In genomic region chr10:35563266-35563891, GRCh38 we compare ENCODE assay signal across 9 cellular contexts. TPM values are rescaled to one million over a fixed set of nuclear protein-coding genes. Genes with fewer than 3 reads are reported as not detected.
DNase-seq lines count a peak whose midpoint lies in the region; ATAC-seq and TF ChIP-seq lines count a peak whose summit lies in the region.
"Had no signal": no experiment of that assay in that cellular context is flagged by ENCODE, and none has a peak within 500 bp of the region (broad histone marks: within the 10 kb centered on the region; RNA-seq: fewer than 3 reads in every experiment).

No MANE protein-coding gene starts in this region.

- peak; percentile 22 to 51 for DNase-seq in NCI-H2081 (lab: John Stamatoyannopoulos, UW)
- DNase-seq in NCI-H2081 treated with DMSO at 0.1 percent for 48 hours (lab: John Stamatoyannopoulos, UW) = no peak
- peak; percentile 28 for DNase-seq in NCI-H748 treated with DMSO at 0.1 percent for 48 hours (lab: John Stamatoyannopoulos, UW)
- peak; percentile 35 for DNase-seq in activated CD8-positive, alpha-beta memory T cell treated with anti-CD3 and anti-CD28 coated beads, Interleukin-2, amount 50 U/mL, for 4 hours
- DNase-seq in fibroblast of mammary gland (ENCODE audit: low read depth) = peak; percentile 81
- DNase-seq in neuronal stem cell (ENCODE audit: low spot score) = peak; percentile 64
- DNase-seq in aorta = no peak

- H3K36me3 ChIP-seq in neuronal stem cell (replicated peaks in 1 of 2; ENCODE audit: control insufficient read depth in 2 of 2, insufficient read depth in 2 of 2, low read length in 2 of 2) (peaks cover 5 to 36% of the 10 kb centered on the region in 2 donors), aorta (ENCODE audit: control insufficient read depth in 1 of 2, insufficient read depth in 2 of 2, low read length in 1 of 2) (no peaks in the 10 kb centered on the region)

- no peak overlapping the region for H3K14ac ChIP-seq in neuronal stem cell (ENCODE audit: low read length)

- H2BK15ac ChIP-seq in neuronal stem cell (ENCODE audit: low read length) = no peak overlapping the region

- H3K27me3 ChIP-seq in neuronal stem cell (ENCODE audit: control insufficient read depth in 3 of 3, insufficient read depth in 3 of 3, low read depth in 1 of 3, low read length in 3 of 3) (no peaks in the 10 kb centered on the region), aorta (ENCODE audit: control insufficient read depth in 1 of 2, insufficient read depth in 2 of 2, low read length in 1 of 2) (no peaks in the 10 kb centered on the region)
- H3K27me3 ChIP-seq: BLaER1 treated with 17β-estradiol and CSF1 and Interleukin-3, amounts not matched to agents 10 nM and 100 nM had no signal

- H2BK5ac ChIP-seq in neuronal stem cell (ENCODE audit: low read length) = no peak overlapping the region

- no CpG with 5 or more reads among the region's 13 CpGs for WGBS in neuronal stem cell (ENCODE audit: extremely low coverage in 2 of 2, insufficient read length in 2 of 2, insufficient replicate concordance in 1 of 2), 2 donors
- 43 to 44% methylated on average over 13 of the region's 13 CpGs for WGBS in aorta, 2 donors

- H3K9ac ChIP-seq in neuronal stem cell (ENCODE audit: low read depth, low read length, poor library complexity) = no peak overlapping the region

- H3K4ac ChIP-seq in neuronal stem cell (ENCODE audit: low read length) = no peak overlapping the region

- no peak overlapping the region for H2BK120ac ChIP-seq in neuronal stem cell (ENCODE audit: low read depth, low read length)

- H3K4me1 ChIP-seq in neuronal stem cell (ENCODE audit: control insufficient read depth in 2 of 2, insufficient read depth in 1 of 2, low read depth in 1 of 2, low read length in 2 of 2) (no peaks in the 10 kb centered on the region), aorta (ENCODE audit: control insufficient read depth in 1 of 2, insufficient read depth in 2 of 2, low read length in 2 of 2) (no peaks in the 10 kb centered on the region)

- no peak overlapping the region for H3K18ac ChIP-seq in neuronal stem cell (ENCODE audit: low read length)

- no peak overlapping the region for H2AFZ ChIP-seq in neuronal stem cell (ENCODE audit: low read length)

- no peak overlapping the region for H3K27ac ChIP-seq in neuronal stem cell (replicated peaks; ENCODE audit: low read length)
- no peak overlapping the region for H3K27ac ChIP-seq in aorta (ENCODE audit: low read depth in 1 of 2, low read length in 2 of 2)

- no peaks in the 10 kb centered on the region for H3K9me3 ChIP-seq in neuronal stem cell (replicated peaks in 1 of 2; ENCODE audit: control insufficient read depth in 2 of 2, insufficient read depth in 1 of 2, low read depth in 1 of 2, low read length in 2 of 2)
- no peaks in the 10 kb centered on the region for H3K9me3 ChIP-seq in aorta (ENCODE audit: control insufficient read depth, low read length)
- H3K9me3 ChIP-seq: BLaER1 treated with 17β-estradiol and CSF1 and Interleukin-3, amounts not matched to agents 10 nM and 100 nM had no signal

- H2AK5ac ChIP-seq in neuronal stem cell (ENCODE audit: low read depth, low read length) = no peak overlapping the region

- H3K4me2 ChIP-seq in neuronal stem cell (ENCODE audit: insufficient read depth, low read length, poor library complexity, severe bottlenecking) = no peak overlapping the region

- ATAC-seq in HG03060 (IDR thresholded peaks at IDR 0.05; ENCODE audit: low read depth, unreplicated experiment) = peak; percentile 43
- peak; percentile 76 for ATAC-seq in aorta (ENCODE audit: low FRiP score)

- H4K8ac ChIP-seq in neuronal stem cell (ENCODE audit: low read depth, low read length) = no peak overlapping the region

- no peak overlapping the region for H4K91ac ChIP-seq in neuronal stem cell (ENCODE audit: low read depth, low read length, poor library complexity)

- H3K23ac ChIP-seq in neuronal stem cell (ENCODE audit: low read depth, low read length, poor library complexity) = no peak overlapping the region

- intact Hi-C loops in aorta (cut with DNase I) = loop anchor here in 1 of 2 donors (10.0 kb wide), 1 partner anchor 229 kb away; the partner anchor contains the start of gene CCNY

- no peak overlapping the region for H3K4me3 ChIP-seq in fibroblast of mammary gland (ENCODE audit: control insufficient read depth, low read depth, low read length)
- H3K4me3 ChIP-seq in neuronal stem cell (ENCODE audit: low read length in 2 of 2) = no peak overlapping the region
- H3K4me3 ChIP-seq in aorta (ENCODE audit: low read length in 2 of 2) = no peak overlapping the region
- H3K4me3 ChIP-seq: BLaER1 treated with 17β-estradiol and CSF1 and Interleukin-3, amounts not matched to agents 10 nM and 100 nM had no signal

- peak; percentile 100 for TF ChIP-seq CTCF in fibroblast of mammary gland (conservative IDR thresholded peaks at IDR 0.05; ENCODE audit: control insufficient read depth, insufficient read depth, low read depth, low read length)

- H2BK12ac ChIP-seq in neuronal stem cell (ENCODE audit: low read length) = no peak overlapping the region

- H3K79me1 ChIP-seq in neuronal stem cell (ENCODE audit: low read depth, low read length) = peaks cover 2% of the 10 kb centered on the region

RNA-seq across cellular contexts. Expression of gene GJD4, which starts 41.8 kb away (rescaled TPM):
- polyA plus RNA-seq in neuronal stem cell (2013, experiment 1 of 2) = not detected
- not detected for polyA plus RNA-seq in neuronal stem cell (2013, experiment 2 of 2)
- not detected for total RNA-seq in aorta
- not detected for polyA plus RNA-seq in aorta

Comparison
In these comparisons a context has a peak if more than half of its experiments do, and no peak if none do; other contexts are left out.
1. DNase-seq: peak in NCI-H2081 (2 of 2), NCI-H748 treated with DMSO at 0.1 percent for 48 hours (single experiment), activated CD8-positive, alpha-beta memory T cell treated with anti-CD3 and anti-CD28 coated beads, Interleukin-2, amount 50 U/mL, for 4 hours (single experiment), fibroblast of mammary gland (single experiment) and neuronal stem cell (single experiment); none in NCI-H2081 treated with DMSO at 0.1 percent for 48 hours (single experiment) and aorta (0 of 2).